ENCODE assay signal across 14 cellular contexts in the genomic region with DNA sequence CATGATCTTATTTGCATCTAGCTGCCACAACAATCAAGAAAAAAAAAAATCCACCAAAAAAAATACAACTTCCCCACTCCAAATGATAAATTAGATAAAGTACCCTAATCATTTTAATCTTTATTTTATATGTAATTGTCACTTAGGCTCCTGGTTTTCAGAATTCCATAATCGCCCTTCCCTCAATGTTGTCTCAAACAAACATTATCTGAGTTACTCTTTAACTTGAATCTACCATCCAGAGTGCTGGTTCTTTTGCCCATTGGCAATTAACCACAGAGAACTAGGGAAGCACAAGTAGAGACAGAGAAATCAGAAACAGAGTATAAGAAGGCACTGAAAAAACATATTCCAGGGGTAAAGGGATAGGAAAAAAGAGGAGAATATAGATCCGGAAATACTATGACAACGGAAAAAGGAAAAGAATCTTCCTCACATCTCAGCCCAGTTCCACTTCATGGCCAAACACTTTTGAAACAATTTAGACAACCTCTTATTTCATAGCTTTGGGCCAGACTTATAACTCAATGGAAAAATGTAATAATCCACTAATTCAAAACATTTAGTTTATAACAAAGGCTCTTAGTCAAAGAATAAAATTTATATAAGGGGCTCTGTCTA. TPM values are rescaled to one million over a fixed set of nuclear protein-coding genes. Genes with fewer than 3 reads are reported as not detected.
DNase-seq lines count a peak whose midpoint lies in the region; ATAC-seq and TF ChIP-seq lines count a peak whose summit lies in the region.
"Had no signal": no experiment of that assay in that cellular context is flagged by ENCODE, and none has a peak within 500 bp of the region (broad histone marks: within the 10 kb centered on the region; RNA-seq: fewer than 3 reads in every experiment).

No MANE protein-coding gene starts in this region.

- no peak for DNase-seq in body of pancreas
- DNase-seq in left lobe of liver (ENCODE audit: low spot score) = no peak
- no peak for DNase-seq in smooth muscle cell (lab: John Stamatoyannopoulos, UW; ENCODE audit: unreplicated experiment)
- no peak for DNase-seq in GM13976 (ENCODE audit: low spot score)
- no peak for DNase-seq in dermis blood vessel endothelial cell
- no peak for DNase-seq in osteoblast (ENCODE audit: insufficient read length, low spot score, missing footprints)
- DNase-seq: activated B cell treated with CpG ODN at 0.5 μM for 24 hours; activated CD8-positive, alpha-beta memory T cell treated with anti-CD3 and anti-CD28 coated beads, Interleukin-2, amount 50 U/mL, for 48 hours; CD8-positive, alpha-beta memory T cell; NCI-H2029; NK-92 treated with Interleukin-12 subunit alpha and Interleukin-12 subunit beta, amount 100 ng/mL, for 24 hours had no signal

- H3K9ac ChIP-seq in smooth muscle cell (ENCODE audit: low read depth) = no peak overlapping the region

- H3K4me3 ChIP-seq in HEK293 (ENCODE audit: low read depth, low read length) (no peak overlapping the region), body of pancreas (no peak overlapping the region), smooth muscle cell (peak overlapping the region; percentile 42), osteoblast (ENCODE audit: insufficient read depth, low read length) (no peak overlapping the region)

- intact Hi-C loops in body of pancreas (cut with DNase I) = no loop called here

- CTCF ChIA-PET in HEK293 (lab: Yijun Ruan, JAX) = interaction anchor here (0.8 to 5.7 kb wide), 5 partner anchors 9 to 90 kb away, joined by 3 to 43 read pairs (median 3); no protein-coding TSS in a partner anchor

- no peak overlapping the region for H3K4me2 ChIP-seq in smooth muscle cell
- no peak overlapping the region for H3K4me2 ChIP-seq in osteoblast (ENCODE audit: insufficient read depth, low read length)

- H3K79me2 ChIP-seq in smooth muscle cell (ENCODE audit: low read depth) = peaks cover 24% of the 10 kb centered on the region
- H3K79me2 ChIP-seq in osteoblast (ENCODE audit: insufficient read depth, low read length) = no peaks in the 10 kb centered on the region

- H3K27me3 ChIP-seq in body of pancreas = no peaks in the 10 kb centered on the region
- H3K27me3 ChIP-seq in smooth muscle cell (ENCODE audit: low read depth) = no peaks in the 10 kb centered on the region
- no peaks in the 10 kb centered on the region for H3K27me3 ChIP-seq in osteoblast (ENCODE audit: insufficient read depth, low read length)
- H3K27me3 ChIP-seq: suprapubic skin had no signal

- H3K36me3 ChIP-seq in HEK293 (ENCODE audit: control insufficient read depth in 2 of 2, insufficient read depth in 1 of 2, low read length in 2 of 2) (peaks cover 0 to 4% of the 10 kb centered on the region in 2 experiments; a peak in 1 of 3 replicates), body of pancreas (replicated peaks in 1 of 2; ENCODE audit: insufficient read depth in 1 of 2, low read depth in 2 of 2) (no peaks in the 10 kb centered on the region), smooth muscle cell (ENCODE audit: low read depth) (no peaks in the 10 kb centered on the region), osteoblast (ENCODE audit: insufficient read depth, low read length) (no peaks in the 10 kb centered on the region)
- H3K36me3 ChIP-seq: suprapubic skin had no signal

- TF ChIP-seq CTCF in HEK293 (tag by site-specific recombination; IDR thresholded peaks at IDR 0.05) (no peak), body of pancreas (IDR thresholded peaks at IDR 0.05) (no peak), smooth muscle cell (IDR thresholded peaks at IDR 0.05; ENCODE audit: borderline replicate concordance, insufficient read depth, poor library complexity, severe bottlenecking) (no peak), GM13976 (IDR thresholded peaks at IDR 0.05; ENCODE audit: borderline replicate concordance, control extremely low read depth, extremely low read depth, insufficient read depth, missing control alignments) (no peak), osteoblast (IDR thresholded peaks at IDR 0.05; ENCODE audit: extremely low read depth, low read depth, low read length) (no peak)

- in situ Hi-C loops in GM13976 (cut with MboI; ENCODE audit: low sequenced_read_pairs, unreplicated experiment) = no loop called here

- POLR2A ChIA-PET in HEK293 (lab: Yijun Ruan, JAX) = no interaction called here

- peak in 2 of 3 donors; percentile 60 to 62 for TF ChIP-seq POLR2A in body of pancreas (IDR thresholded peaks at IDR 0.05)

- H3K27ac ChIP-seq in HEK293 (ENCODE audit: extremely low read depth, low read depth, low read length) (no peak overlapping the region), body of pancreas (peak overlapping the region; percentile 31 to 68 (median 63)), smooth muscle cell (ENCODE audit: low read depth) (no peak overlapping the region), osteoblast (ENCODE audit: low read depth, low read length) (no peak overlapping the region)
- H3K27ac ChIP-seq: suprapubic skin had no signal

- no peaks in the 10 kb centered on the region for H3F3A ChIP-seq in smooth muscle cell (ENCODE audit: low read depth)

- H3K9me3 ChIP-seq in HEK293 (ENCODE audit: control insufficient read depth, insufficient read depth, low read depth, low read length) (no peaks in the 10 kb centered on the region), body of pancreas (no peaks in the 10 kb centered on the region), smooth muscle cell (replicated peaks; ENCODE audit: low read depth) (no peaks in the 10 kb centered on the region), osteoblast (ENCODE audit: low read depth, low read length) (no peaks in the 10 kb centered on the region)
- H3K9me3 ChIP-seq: suprapubic skin had no signal

- WGBS in body of pancreas, 2 donors = 17 to 19% methylated on average over 3 of the region's 3 CpGs
- WGBS in smooth muscle cell (ENCODE audit: low lambda C conversion rate) = 92% methylated on average over 3 of the region's 3 CpGs

- ATAC-seq in body of pancreas (peak; percentile 56), left lobe of liver (peak; percentile 55)
- ATAC-seq: natural killer cell treated with Interleukin-12 subunit alpha and Interleukin-12 subunit beta and Interleukin-15 and Interleukin-18, amount 100 ng/mL, for 72 hours had no signal

- peaks cover 44% of the 10 kb centered on the region for H4K20me1 ChIP-seq in smooth muscle cell (ENCODE audit: low read depth)
- H4K20me1 ChIP-seq in osteoblast (ENCODE audit: insufficient read depth, low read length) = no peaks in the 10 kb centered on the region

- H3K4me1 ChIP-seq in HEK293 (ENCODE audit: control insufficient read depth, insufficient read depth, low read length) = peaks cover 22% of the 10 kb centered on the region
- peaks cover 70% of the 10 kb centered on the region for H3K4me1 ChIP-seq in body of pancreas
- peaks cover 25% of the 10 kb centered on the region for H3K4me1 ChIP-seq in smooth muscle cell (ENCODE audit: low read depth)
- no peaks in the 10 kb centered on the region for H3K4me1 ChIP-seq in osteoblast (ENCODE audit: insufficient read depth, low read length)

- H2AFZ ChIP-seq in smooth muscle cell (ENCODE audit: low read depth) = no peak overlapping the region
- no peak overlapping the region for H2AFZ ChIP-seq in osteoblast (ENCODE audit: low read length)

TF ChIP-seq in HEK293, 187 proteins besides CTCF, POLR2A, EP300 and RAD21:
- TF ChIP-seq KLF9 (tag by site-specific recombination; IDR thresholded peaks at IDR 0.05; ENCODE audit: low read depth) (0 out of 2 replicates have a peak, but pooled peaks have one; percentile 3), ZBTB20 (tag by site-specific recombination; IDR thresholded peaks at IDR 0.05) (peak; percentile 60; the same call in 1 of the 2 replicates), IKZF3 (tag by site-specific recombination; IDR thresholded peaks at IDR 0.05) (0 out of 2 replicates have a peak, but pooled peaks have one; percentile 22), ZNF10 (tag by site-specific recombination; IDR thresholded peaks at IDR 0.05) (no peak)

RNA-seq across cellular contexts. Expression of a gene that starts 0.9 kb away (rescaled TPM):
- total RNA-seq in body of pancreas (1 to 10 TPM; 5.2 to 7.3 TPM), left lobe of liver (59.8 TPM), smooth muscle cell (6.6 and 9.0 TPM in 2 replicates), dermis blood vessel endothelial cell (45.1 and 78.7 TPM in 2 replicates), osteoblast (6.2 and 6.9 TPM in 2 replicates)
- 7.2 and 13.3 TPM in 2 replicates for polyA plus RNA-seq in smooth muscle cell
- polyA plus RNA-seq: CD8-positive, alpha-beta memory T cell had no signal

Comparison
In these comparisons a context has a peak if more than half of its experiments do, and no peak if none do; other contexts are left out.
1. H3K27ac ChIP-seq: peak in body of pancreas (4 of 4); none in HEK293 (single experiment), smooth muscle cell (single experiment) and osteoblast (single experiment).